1 cellular context compared by ENCODE assay signal in genomic region chr3:177827517-177828249, GRCh38.
TF ChIP-seq lines count a peak whose summit lies in the region.

No MANE protein-coding gene starts in this region.

TF ChIP-seq in HepG2, 621 proteins besides CTCF, POLR2A, EP300 and RAD21 (continued from another document and continues in another):
- TF ChIP-seq ZNF142 (CRISPR knock-in tag; IDR thresholded peaks at IDR 0.05) (no peak), KLF16 (CRISPR knock-in tag; IDR thresholded peaks at IDR 0.05) (0 out of 4 replicates have a peak, but pooled peaks of 1 of the 2 experiments have one; percentile 53), HDAC1 (CRISPR knock-in tag; IDR thresholded peaks at IDR 0.05) (peak; percentile 19; the same call in 1 of the 2 replicates), RXRB (CRISPR knock-in tag; IDR thresholded peaks at IDR 0.05; ENCODE audit: borderline replicate concordance) (peak; percentile 73), ZNF292 (CRISPR knock-in tag; IDR thresholded peaks at IDR 0.05; ENCODE audit: borderline replicate concordance, low read depth) (0 out of 2 replicates have a peak, but pooled peaks have one; percentile 29), NR2F2 (IDR thresholded peaks at IDR 0.05; ENCODE audit: borderline replicate concordance, low read depth) (peak; percentile 58; the same call in 1 of the 2 replicates), CENPT (CRISPR knock-in tag; IDR thresholded peaks at IDR 0.05; ENCODE audit: low read depth) (no peak), JUND (CRISPR knock-in tag; IDR thresholded peaks at IDR 0.05) (peak; percentile 76; the same call in 1 of the 2 replicates), ZNF629 (CRISPR knock-in tag; conservative IDR thresholded peaks at IDR 0.05) (peak; percentile 92), SMAD3 (CRISPR knock-in tag; IDR thresholded peaks at IDR 0.05) (0 out of 2 replicates have a peak, but pooled peaks have one; percentile 26), SP5 (CRISPR knock-in tag; IDR thresholded peaks at IDR 0.05; ENCODE audit: borderline replicate concordance, low read depth) (peak; percentile 2; the same call in 1 of the 2 replicates), MED1 (CRISPR knock-in tag; IDR thresholded peaks at IDR 0.05) (peak; percentile 48; the same call in 1 of the 2 replicates), NR2F1 (CRISPR knock-in tag; IDR thresholded peaks at IDR 0.05) (peak in 1 of 2 experiments; percentile 35; a peak in 1 of 4 replicates), CREB1 (IDR thresholded peaks at IDR 0.05) (peak; percentile 63; the same call in 1 of the 2 replicates), CREB1 (CRISPR knock-in tag; IDR thresholded peaks at IDR 0.05) (peak; percentile 75), GABPA (IDR thresholded peaks at IDR 0.05; ENCODE audit: low read depth, low read length) (no peak), GABPA (CRISPR knock-in tag; IDR thresholded peaks at IDR 0.05; ENCODE audit: low read depth) (0 out of 2 replicates have a peak, but pooled peaks have one; percentile 22), SMARCC2 (IDR thresholded peaks at IDR 0.05) (0 out of 2 replicates have a peak, but pooled peaks have one; percentile 49), NFIC (IDR thresholded peaks at IDR 0.05; ENCODE audit: low read length) (peak; percentile 92; the same call in 1 of the 2 replicates), ZNF747 (CRISPR knock-in tag; IDR thresholded peaks at IDR 0.05; ENCODE audit: borderline replicate concordance) (0 out of 2 replicates have a peak, but pooled peaks have one; percentile 29), LCORL (IDR thresholded peaks at IDR 0.05) (no peak), LCORL (CRISPR knock-in tag; IDR thresholded peaks at IDR 0.05) (peak; percentile 48; the same call in 1 of the 2 replicates), ZBTB43 (CRISPR knock-in tag; conservative IDR thresholded peaks at IDR 0.05) (peak; percentile 22; the same call in 1 of the 2 replicates), ZNF800 (CRISPR knock-in tag; IDR thresholded peaks at IDR 0.05) (peak; percentile 20; the same call in 1 of the 2 replicates), PHF21A (CRISPR knock-in tag; IDR thresholded peaks at IDR 0.05) (peak; percentile 72; the same call in 1 of the 2 replicates), THAP11 (CRISPR knock-in tag; IDR thresholded peaks at IDR 0.05) (peak; percentile 67), KDM6A (CRISPR knock-in tag; IDR thresholded peaks at IDR 0.05; ENCODE audit: low read depth) (peak; percentile 70; the same call in 1 of the 2 replicates), ZNF414 (CRISPR knock-in tag; IDR thresholded peaks at IDR 0.05) (no peak), ZNF3 (CRISPR knock-in tag; IDR thresholded peaks at IDR 0.05) (0 out of 2 replicates have a peak, but pooled peaks have one; percentile 63), ZNF264 (CRISPR knock-in tag; IDR thresholded peaks at IDR 0.05) (peak; percentile 52; the same call in 1 of the 2 replicates), ZNF7 (CRISPR knock-in tag; IDR thresholded peaks at IDR 0.05) (no peak), MBD4 (IDR thresholded peaks at IDR 0.05; ENCODE audit: borderline replicate concordance, low read length) (peak; percentile 75; the same call in 1 of the 2 replicates), RCOR2 (CRISPR knock-in tag; IDR thresholded peaks at IDR 0.05) (peak; percentile 62; the same call in 1 of the 2 replicates), CEBPG (CRISPR knock-in tag; IDR thresholded peaks at IDR 0.05) (peak; percentile 87), ZFP41 (CRISPR knock-in tag; IDR thresholded peaks at IDR 0.05; ENCODE audit: borderline replicate concordance) (no peak), PTBP1 (IDR thresholded peaks at IDR 0.05; ENCODE audit: low read depth, low read length, poor library complexity, severe bottlenecking) (no peak), ADNP (CRISPR knock-in tag; IDR thresholded peaks at IDR 0.05) (0 out of 2 replicates have a peak, but pooled peaks have one; percentile 45), PRPF4 (IDR thresholded peaks at IDR 0.05; ENCODE audit: low read depth, low read length, poor library complexity, severe bottlenecking) (no peak), RFXAP (CRISPR knock-in tag; IDR thresholded peaks at IDR 0.05; ENCODE audit: borderline replicate concordance) (peak; percentile 84; the same call in 1 of the 2 replicates), AFF4 (CRISPR knock-in tag; IDR thresholded peaks at IDR 0.05) (no peak), ZNF792 (CRISPR knock-in tag; IDR thresholded peaks at IDR 0.05) (peak; percentile 53; the same call in 1 of the 2 replicates), ZFP37 (CRISPR knock-in tag; IDR thresholded peaks at IDR 0.05; ENCODE audit: borderline replicate concordance) (no peak), ZNF644 (CRISPR knock-in tag; IDR thresholded peaks at IDR 0.05; ENCODE audit: low read depth) (peak; percentile 41; the same call in 1 of the 2 replicates), FOXP4 (CRISPR knock-in tag; IDR thresholded peaks at IDR 0.05) (peak; percentile 70), ZNF317 (CRISPR knock-in tag; IDR thresholded peaks at IDR 0.05) (0 out of 2 replicates have a peak, but pooled peaks have one; percentile 20), TBX2 (CRISPR knock-in tag; IDR thresholded peaks at IDR 0.05; ENCODE audit: borderline replicate concordance) (peak; percentile 86), SAP130 (CRISPR knock-in tag; IDR thresholded peaks at IDR 0.05; ENCODE audit: low read depth) (peak; percentile 50; the same call in 1 of the 2 replicates), RELA (CRISPR knock-in tag; IDR thresholded peaks at IDR 0.05) (peak; percentile 73; the same call in 1 of the 2 replicates), HOXA3 (CRISPR knock-in tag; IDR thresholded peaks at IDR 0.05) (peak; percentile 37; the same call in 1 of the 2 replicates), PHB2 (IDR thresholded peaks at IDR 0.05; ENCODE audit: partially characterized antibody) (no peak), TCF7 (IDR thresholded peaks at IDR 0.05; ENCODE audit: low read depth) (peak; percentile 71), KAT8 (CRISPR knock-in tag; IDR thresholded peaks at IDR 0.05) (peak; percentile 55; the same call in 1 of the 2 replicates), ZNF878 (CRISPR knock-in tag; IDR thresholded peaks at IDR 0.05) (peak; percentile 45; the same call in 1 of the 2 replicates), YEATS4 (CRISPR knock-in tag; IDR thresholded peaks at IDR 0.05; ENCODE audit: borderline replicate concordance) (peak; percentile 67; the same call in 1 of the 2 replicates), ZMYM4 (CRISPR knock-in tag; IDR thresholded peaks at IDR 0.05) (0 out of 2 replicates have a peak, but pooled peaks have one; percentile 46), ATF7 (IDR thresholded peaks at IDR 0.05) (0 out of 2 replicates have a peak, but pooled peaks have one; percentile 18), ATF7 (CRISPR knock-in tag; IDR thresholded peaks at IDR 0.05) (no peak)
